In the genomic region with DNA sequence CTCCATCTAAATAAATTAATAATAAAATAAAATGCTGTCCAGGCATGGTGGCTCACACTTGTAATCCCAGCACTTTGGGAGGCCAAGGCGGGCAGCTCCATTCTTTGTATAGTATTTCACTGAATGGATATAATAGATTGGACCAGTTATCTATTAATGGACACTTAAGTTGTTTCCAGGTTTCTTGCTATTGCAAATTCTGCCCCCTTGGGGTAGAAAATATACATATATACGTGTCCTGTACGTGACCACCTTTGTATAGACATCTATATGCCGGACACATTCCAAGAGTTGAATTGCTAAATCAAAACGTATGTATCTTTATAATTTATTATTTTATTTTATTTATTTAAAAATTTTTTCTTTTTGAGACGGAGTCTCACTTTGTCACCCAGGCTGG, we compare ENCODE assay signal across 16 cellular contexts. TPM values are rescaled to one million over a fixed set of nuclear protein-coding genes. Genes with fewer than 3 reads are reported as not detected.
A peak's percentile ranks its signal among the peaks of the same experiment; 100 is the strongest.
DNase-seq lines count a peak whose midpoint lies in the region; ATAC-seq and TF ChIP-seq lines count a peak whose summit lies in the region.
"Had no signal": no experiment of that assay in that cellular context is flagged by ENCODE, and none has a peak within 500 bp of the region (broad histone marks: within the 10 kb centered on the region; RNA-seq: fewer than 3 reads in every experiment).

No MANE protein-coding gene starts in this region.

- TF ChIP-seq CTCF in HFF-Myc (IDR thresholded peaks at IDR 0.05; ENCODE audit: low read depth, low read length, missing control alignments): peak; percentile 8
- no peak for TF ChIP-seq CTCF in WERI-Rb-1 (IDR thresholded peaks at IDR 0.05; ENCODE audit: low read depth, low read length)
- peak; percentile 52 for TF ChIP-seq CTCF in neural crest cell (conservative IDR thresholded peaks at IDR 0.05)
- no peak for TF ChIP-seq CTCF in left lung (IDR thresholded peaks at IDR 0.05)

- H3K27me3 ChIP-seq in WERI-Rb-1 (ENCODE audit: insufficient read depth, low read depth, severe bottlenecking) (no peaks in the 10 kb centered on the region), left lung (no peaks in the 10 kb centered on the region)
- H3K27me3 ChIP-seq: BLaER1, esophagus muscularis mucosa had no signal

- H3K4me1 ChIP-seq in left lung: peaks cover 6 to 24% of the 10 kb centered on the region in 2 donors

- H3K4me3 ChIP-seq in HFF-Myc (replicated peaks; ENCODE audit: low read depth, low read length): no peak overlapping the region
- H3K4me3 ChIP-seq in WERI-Rb-1 (ENCODE audit: low read depth, low read length): no peak overlapping the region
- no peak overlapping the region for H3K4me3 ChIP-seq in left lung
- H3K4me3 ChIP-seq: BLaER1, esophagus muscularis mucosa, tibial artery had no signal

- H3K4me3 Mint-ChIP-seq in neural crest cell: no peak overlapping the region

- H3K36me3 ChIP-seq in WERI-Rb-1: peaks cover 4% of the 10 kb centered on the region
- no peaks in the 10 kb centered on the region for H3K36me3 ChIP-seq in left lung
- H3K36me3 ChIP-seq: BLaER1, esophagus muscularis mucosa, tibial artery had no signal

- H3K27ac ChIP-seq in WERI-Rb-1 (peak overlapping the region; percentile 92), left lung (no peak overlapping the region)
- H3K27ac ChIP-seq: BLaER1, esophagus muscularis mucosa, tibial artery had no signal

- H3K9me3 ChIP-seq in WERI-Rb-1 (ENCODE audit: severe bottlenecking) (no peaks in the 10 kb centered on the region), left lung (no peaks in the 10 kb centered on the region)
- H3K9me3 ChIP-seq: BLaER1, esophagus muscularis mucosa, tibial artery had no signal

- no peaks in the 10 kb centered on the region for H3K9me3 Mint-ChIP-seq in neural crest cell

- intact Hi-C loops in left lung (cut with DNase I): no loop called here

- peaks cover 4% of the 10 kb centered on the region for H3K27me3 Mint-ChIP-seq in neural crest cell (ENCODE audit: low read depth)

- H3K4me1 Mint-ChIP-seq in neural crest cell: peaks cover 11% of the 10 kb centered on the region

- peak; percentile 9 to 39 for DNase-seq in NCI-H526 (lab: John Stamatoyannopoulos, UW)
- no peak for DNase-seq in NCI-H526 treated with DMSO at 0.1 percent for 48 hours (lab: John Stamatoyannopoulos, UW)
- no peak for DNase-seq in HFF-Myc (ENCODE audit: extremely low read depth, low read depth)
- DNase-seq in WERI-Rb-1: no peak
- DNase-seq in neural crest cell (ENCODE audit: low read depth, low spot score): no peak
- no peak for DNase-seq in iPS-NIHi7 (ENCODE audit: extremely low spot score)
- no peak for DNase-seq in left lung
- no peak for DNase-seq in NOMO-1 treated with dmso at 0.1 percent for 144 hours (lab: John Stamatoyannopoulos, UW; ENCODE audit: unreplicated experiment)
- DNase-seq: activated T-cell treated with anti-CD3 and anti-CD28 coated beads for 4 hours, IMR-90, T1000, tibial artery had no signal

- no peaks in the 10 kb centered on the region for H3K36me3 Mint-ChIP-seq in neural crest cell (ENCODE audit: low read depth)

- no peak overlapping the region for H3K27ac Mint-ChIP-seq in neural crest cell (ENCODE audit: unreplicated experiment)

- ATAC-seq in left lung: no peak
- ATAC-seq: left lobe of liver had no signal

RNA-seq across cellular contexts. Expression of a gene that starts 3.9 kb away (rescaled TPM):
- total RNA-seq in neural crest cell: 195 and 205 TPM in 2 replicates
- total RNA-seq in left lung: 100 to 1,000 TPM; 114 to 123 TPM

RNA-seq across cellular contexts. Expression of a gene that starts 28.5 kb away (rescaled TPM):
- 0.19 TPM in 1 of 2 replicates, not detected in the other for total RNA-seq in neural crest cell
- under 1 TPM in 1 of 2 donors, not detected in 1; 0.12 TPM for total RNA-seq in left lung
- total RNA-seq: IMR-90, left lobe of liver, pulmonary artery endothelial cell had no signal

RNA-seq across cellular contexts. Expression of a gene that starts 32.9 kb away (rescaled TPM):
- not detected in 2 replicates for total RNA-seq in neural crest cell
- under 1 TPM in 1 of 2 donors, not detected in 1; 0.23 TPM for total RNA-seq in left lung
- total RNA-seq: IMR-90, left lobe of liver, pulmonary artery endothelial cell had no signal

RNA-seq across cellular contexts. Expression of a gene that starts 33.5 kb away (rescaled TPM):
- total RNA-seq in neural crest cell: 4.3 and 4.5 TPM in 2 replicates
- 10 to 100 TPM in 1 of 2 donors, 1 to 10 TPM in 1; 7.7 to 15.9 TPM for total RNA-seq in left lung
- total RNA-seq: IMR-90, pulmonary artery endothelial cell had no signal

RNA-seq across cellular contexts. Expression of a gene that starts 35.2 kb away (rescaled TPM):
- total RNA-seq in neural crest cell (87.9 and 91.6 TPM in 2 replicates), left lung (10 to 100 TPM; 61.0 to 72.3 TPM)

Comparison
In these comparisons a context has a peak if more than half of its experiments do, and no peak if none do; other contexts are left out.
1. DNase-seq: peak in NCI-H526 (2 of 2); none in NCI-H526 treated with DMSO at 0.1 percent for 48 hours (single experiment), HFF-Myc (single experiment), WERI-Rb-1 (single experiment), neural crest cell (single experiment), iPS-NIHi7 (single experiment), left lung (0 of 2) and NOMO-1 treated with dmso at 0.1 percent for 144 hours (single experiment).
2. CTCF ChIP-seq: peak in HFF-Myc (single experiment) and neural crest cell (single experiment); none in WERI-Rb-1 (single experiment) and left lung (0 of 2).